Comparison of ENCODE assay signal across 23 cellular contexts in genomic region chr20:49394264-49394663, GRCh38.
A peak's percentile ranks its signal among the peaks of the same experiment; 100 is the strongest.
DNase-seq lines count a peak whose midpoint lies in the region; ATAC-seq lines count a peak whose summit lies in the region.
"Had no signal": no experiment of that assay in that cellular context is flagged by ENCODE, and none has a peak within 500 bp of the region (broad histone marks: within the 10 kb centered on the region; RNA-seq: fewer than 3 reads in every experiment).

No MANE protein-coding gene starts in this region.

- peaks cover 10 to 22% (median 14%) of the 10 kb centered on the region in 3 donors for H3K4me1 ChIP-seq in skeletal muscle tissue (ENCODE audit: control insufficient read depth in 3 of 3, insufficient read depth in 3 of 3, low read length in 3 of 3)

- no peaks in the 10 kb centered on the region for H3K36me3 Mint-ChIP-seq in T-cell
- H3K36me3 Mint-ChIP-seq: activated CD4-positive, alpha-beta memory T cell treated with anti-CD3 and anti-CD28 coated beads for 36 hours; CD4-positive, CD25-positive, alpha-beta regulatory T cell; mesothelial cell of epicardium had no signal

- H3K9me3 Mint-ChIP-seq in T-cell: no peaks in the 10 kb centered on the region
- H3K9me3 Mint-ChIP-seq: activated CD4-positive, alpha-beta memory T cell treated with anti-CD3 and anti-CD28 coated beads for 36 hours; GM23338; mesothelial cell of epicardium had no signal

- no peak overlapping the region for H3K9ac ChIP-seq in skeletal muscle tissue (ENCODE audit: low read depth in 1 of 3, low read length in 3 of 3)

- no peak overlapping the region for H3K4me3 Mint-ChIP-seq in T-cell
- H3K4me3 Mint-ChIP-seq: activated CD4-positive, alpha-beta memory T cell treated with anti-CD3 and anti-CD28 coated beads for 36 hours; CD4-positive, CD25-positive, alpha-beta regulatory T cell; GM23338; mesothelial cell of epicardium; T-helper 17 cell had no signal

- no peaks in the 10 kb centered on the region for H3K36me3 ChIP-seq in skeletal muscle tissue (ENCODE audit: control insufficient read depth in 3 of 3, insufficient read depth in 3 of 3, low read length in 3 of 3)
- H3K36me3 ChIP-seq: SJSA1 had no signal

- no peaks in the 10 kb centered on the region for H3K4me1 Mint-ChIP-seq in T-cell
- H3K4me1 Mint-ChIP-seq: CD4-positive, CD25-positive, alpha-beta regulatory T cell; GM23338; mesothelial cell of epicardium had no signal

- H3K27me3 ChIP-seq in skeletal muscle tissue (ENCODE audit: control insufficient read depth in 3 of 3, insufficient read depth in 3 of 3, low read length in 3 of 3): no peaks in the 10 kb centered on the region
- H3K27me3 ChIP-seq: dorsolateral prefrontal cortex, SJSA1 had no signal

- peak overlapping the region; percentile 40 for H3K27ac ChIP-seq in skeletal muscle tissue (ENCODE audit: low read depth, low read length)
- H3K27ac ChIP-seq: epithelial cell of prostate, SJSA1, VCaP had no signal

- DNase-seq in AG20443 (ENCODE audit: low spot score) (peak; percentile 72), NCI-H446 treated with DMSO at 0.1 percent for 48 hours (lab: John Stamatoyannopoulos, UW) (peak; percentile 11), fibroblast of peridontal ligament (ENCODE audit: extremely low read depth) (peak; percentile 51), SKM-1 treated with dmso at 0.1 percent for 144 hours (lab: John Stamatoyannopoulos, UW; ENCODE audit: unreplicated experiment) (no peak), inferior parietal cortex (ENCODE audit: extremely low spot score) (no peak), T-cell (no peak)
- DNase-seq: activated CD4-positive, alpha-beta memory T cell treated with anti-CD3 and anti-CD28 coated beads for 36 hours; activated gamma-delta T cell; CD4-positive, CD25-positive, alpha-beta regulatory T cell; dorsolateral prefrontal cortex; NCI-H146; NCI-H748 treated with DMSO at 0.1 percent for 48 hours; OCI-M1; stimulated activated CD8-positive, alpha-beta memory T cell treated with anti-CD3 and anti-CD28 coated beads, Interleukin-4, amount 100 ng/mL, for 48 hours; T-helper 17 cell had no signal

- CTCF ChIA-PET in T-cell (lab: Charles Lee): no interaction called here

- no peak overlapping the region for H3K4me3 ChIP-seq in skeletal muscle tissue (ENCODE audit: low read length in 3 of 3)
- H3K4me3 ChIP-seq: dorsolateral prefrontal cortex, GM23338, K562, SJSA1 had no signal

- H3K9me3 ChIP-seq in skeletal muscle tissue (ENCODE audit: control insufficient read depth in 3 of 3, low read length in 3 of 3): no peaks in the 10 kb centered on the region
- H3K9me3 ChIP-seq: SJSA1 had no signal

- peaks cover 32 to 33% of the 10 kb centered on the region in 2 donors for H3K27me3 Mint-ChIP-seq in T-cell

- no peak overlapping the region for H3K27ac Mint-ChIP-seq in T-cell
- H3K27ac Mint-ChIP-seq: activated CD4-positive, alpha-beta memory T cell treated with anti-CD3 and anti-CD28 coated beads for 36 hours; CD4-positive, CD25-positive, alpha-beta regulatory T cell; GM23338; mesothelial cell of epicardium; T-helper 17 cell had no signal

- POLR2A ChIA-PET in T-cell (lab: Charles Lee): no interaction called here

- ATAC-seq in T-cell (replicated peaks in 1 of 4): no peak
- no peak for ATAC-seq in GM21515 (IDR thresholded peaks at IDR 0.05; ENCODE audit: unreplicated experiment)
- ATAC-seq: GM23338, K562, T-helper 17 cell had no signal

Comparison
In these comparisons a context has a peak if more than half of its experiments do, and no peak if none do; other contexts are left out.
1. DNase-seq: peak in AG20443 (single experiment), NCI-H446 treated with DMSO at 0.1 percent for 48 hours (single experiment) and fibroblast of peridontal ligament (single experiment); none in SKM-1 treated with dmso at 0.1 percent for 144 hours (single experiment), inferior parietal cortex (single experiment) and T-cell (0 of 34).